ENCODE assay signal across 2 cellular contexts in genomic region chr12:121885129-121885528, GRCh38.
A peak's percentile ranks its signal among the peaks of the same experiment; 100 is the strongest.
TF ChIP-seq lines count a peak whose summit lies in the region.

No MANE protein-coding gene starts in this region.

TF ChIP-seq in SK-N-SH, 30 proteins besides CTCF, POLR2A, EP300 and RAD21:
- peak; percentile 13; the same call in 1 of the 2 replicates for TF ChIP-seq FOSL2 (IDR thresholded peaks at IDR 0.05; ENCODE audit: borderline replicate concordance, low read depth)

TF ChIP-seq in HepG2, 621 proteins besides CTCF, POLR2A, EP300 and RAD21:
- TF ChIP-seq FOSL2 (CRISPR knock-in tag; IDR thresholded peaks at IDR 0.05): 0 out of 2 replicates have a peak, but pooled peaks have one; percentile 8
